ENCODE assay signal across 21 cellular contexts in the genomic region with DNA sequence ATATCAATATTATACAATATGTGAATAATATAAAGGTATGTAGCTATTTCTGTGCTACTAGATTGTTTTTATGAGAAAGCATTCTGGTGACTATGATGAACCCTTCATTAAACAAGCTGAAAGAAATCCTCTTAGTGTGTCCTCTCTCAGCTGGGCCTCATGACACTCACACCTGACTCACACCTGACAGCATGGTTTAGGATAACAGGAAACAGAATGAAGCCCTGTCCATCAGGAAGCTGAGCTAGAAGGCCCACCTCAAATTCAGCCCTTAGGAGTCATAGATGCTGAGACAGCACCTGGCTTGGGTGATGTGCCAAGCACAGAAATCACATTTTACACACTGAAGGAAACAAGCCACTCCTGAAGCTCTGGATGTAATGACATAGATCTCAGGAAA.
"Had no signal": no experiment of that assay in that cellular context is flagged by ENCODE, and none has a peak within 500 bp of the region (broad histone marks: within the 10 kb centered on the region; RNA-seq: fewer than 3 reads in every experiment).

No MANE protein-coding gene starts in this region.

- DNase-seq: activated B cell treated with CpG ODN at 0.5 μM for 24 hours; activated CD4-positive, alpha-beta T cell treated with anti-CD3 and anti-CD28 coated beads for 4 hours; activated CD8-positive, alpha-beta T cell treated with anti-CD3 and anti-CD28 coated beads for 36 hours; activated naive CD4-positive, alpha-beta T cell treated with Interleukin-2 at 50 U/mL for 16 hours; activated T-cell treated with anti-CD3 and anti-CD28 coated beads, Interleukin-2, amount 50 U/mL, for 24 hours; body of pancreas; colonic mucosa; endodermal cell; heart right ventricle; left colon; lower lobe of right lung; sigmoid colon; stimulated activated CD4-positive, alpha-beta T cell treated with anti-CD3 and anti-CD28 coated beads, Interleukin-4, amount 100 ng/mL, for 24 hours; stomach; T-cell; upper lobe of left lung had no signal

- H3K4me1 Mint-ChIP-seq: activated B cell treated with CpG ODN at 0.5 μM for 24 hours; central memory CD8-positive, alpha-beta T cell; mesothelial cell of epicardium; stimulated activated effector memory CD8-positive, alpha-beta T cell treated with anti-CD3 and anti-CD28 coated beads, Interleukin-12 subunit alpha, Interleukin-12 subunit beta, amount 100 ng/mL, for 72 hours; T-cell had no signal

- H3K4me3 Mint-ChIP-seq: activated B cell treated with CpG ODN at 0.5 μM for 24 hours; activated CD8-positive, alpha-beta T cell treated with anti-CD3 and anti-CD28 coated beads for 36 hours; activated T-cell treated with anti-CD3 and anti-CD28 coated beads, Interleukin-2, amount 50 U/mL, for 24 hours; central memory CD8-positive, alpha-beta T cell; endodermal cell; mesothelial cell of epicardium; natural killer cell treated with Interleukin-12 subunit alpha and Interleukin-12 subunit beta and Interleukin-15 and Interleukin-18, amount 100 ng/mL, for 72 hours; stimulated activated effector memory CD8-positive, alpha-beta T cell treated with anti-CD3 and anti-CD28 coated beads, Interleukin-12 subunit alpha, Interleukin-12 subunit beta, amount 100 ng/mL, for 72 hours; T-cell had no signal

- ATAC-seq: activated CD8-positive, alpha-beta T cell treated with anti-CD3 and anti-CD28 coated beads for 36 hours; body of pancreas; heart right ventricle; left colon; lower lobe of right lung; stimulated activated effector memory CD8-positive, alpha-beta T cell treated with anti-CD3 and anti-CD28 coated beads, Interleukin-12 subunit alpha, Interleukin-12 subunit beta, amount 100 ng/mL, for 72 hours; T-cell had no signal

- H3K36me3 Mint-ChIP-seq: mesothelial cell of epicardium; stimulated activated effector memory CD8-positive, alpha-beta T cell treated with anti-CD3 and anti-CD28 coated beads, Interleukin-12 subunit alpha, Interleukin-12 subunit beta, amount 100 ng/mL, for 72 hours; T-cell had no signal

- H3K27ac Mint-ChIP-seq: activated B cell treated with CpG ODN at 0.5 μM for 24 hours; activated CD8-positive, alpha-beta T cell treated with anti-CD3 and anti-CD28 coated beads for 36 hours; activated T-cell treated with anti-CD3 and anti-CD28 coated beads, Interleukin-2, amount 50 U/mL, for 24 hours; activated T-helper 2 cell treated with anti-CD3 and anti-CD28 coated beads, Interferon-gamma antibody, Interleukin-2, Interleukin-4, amounts not matched to agents 10 μg/mL and 5 μg/mL and 100 μg/mL, durations not matched to agents 14 hours and 24 hours and 36 hours; endodermal cell; mesothelial cell of epicardium; natural killer cell treated with Interleukin-12 subunit alpha and Interleukin-12 subunit beta and Interleukin-15 and Interleukin-18, amount 100 ng/mL, for 72 hours; stimulated activated effector memory CD8-positive, alpha-beta T cell treated with anti-CD3 and anti-CD28 coated beads, Interleukin-12 subunit alpha, Interleukin-12 subunit beta, amount 100 ng/mL, for 72 hours; T-cell had no signal

- H3K9me3 Mint-ChIP-seq: activated T-helper 2 cell treated with anti-CD3 and anti-CD28 coated beads, Interferon-gamma antibody, Interleukin-2, Interleukin-4, amounts not matched to agents 10 μg/mL and 5 μg/mL and 100 μg/mL, durations not matched to agents 14 hours and 24 hours and 36 hours; central memory CD8-positive, alpha-beta T cell had no signal

- H3K4me3 ChIP-seq: body of pancreas, colonic mucosa, heart right ventricle, lower lobe of right lung, sigmoid colon, stomach, upper lobe of left lung had no signal
